8 cellular contexts compared by ENCODE assay signal in the genomic region with DNA sequence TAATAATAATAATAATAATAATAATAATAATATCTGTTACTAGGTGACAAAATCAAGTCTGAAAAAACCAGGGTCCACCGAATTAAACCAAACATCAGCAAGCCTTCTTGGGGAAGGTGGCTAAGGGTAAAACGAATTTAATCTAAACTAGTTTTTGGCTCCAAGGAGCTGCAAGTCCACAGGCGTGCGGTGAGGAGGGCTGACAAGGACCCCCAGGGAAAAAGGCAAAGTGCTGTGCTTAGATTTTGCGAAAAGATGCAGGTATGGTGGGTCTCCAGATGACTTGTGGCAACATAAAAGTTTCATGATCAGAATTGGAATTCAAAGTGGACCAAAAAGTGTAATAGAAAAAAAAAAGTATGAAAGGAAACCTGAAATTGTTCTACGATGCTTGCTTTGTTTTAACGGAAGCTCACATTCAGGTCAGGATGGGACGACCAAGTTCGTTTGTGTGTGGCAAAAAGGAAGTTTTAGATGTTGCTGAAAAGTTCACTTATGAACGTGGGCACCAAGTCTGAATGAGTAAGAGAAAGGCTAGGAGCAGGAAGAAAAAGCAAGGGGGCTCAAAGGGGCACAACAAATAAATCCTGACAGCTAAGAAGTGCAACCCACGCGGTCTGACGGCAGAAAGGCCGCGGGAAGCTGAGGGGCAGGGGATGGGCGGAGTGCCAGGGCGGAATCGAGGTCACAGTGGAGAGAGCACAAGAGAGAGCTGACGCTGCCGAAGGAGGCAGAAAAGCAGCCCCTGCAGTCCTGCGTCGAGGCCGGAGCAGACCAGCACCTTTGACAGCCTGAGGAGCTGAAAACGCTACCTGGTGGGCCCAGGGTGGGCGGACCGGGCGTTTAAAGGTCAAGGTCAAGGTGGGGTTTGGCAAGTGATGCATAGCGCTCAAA. TPM values are rescaled to one million over a fixed set of nuclear protein-coding genes. Genes with fewer than 3 reads are reported as not detected.
DNase-seq lines count a peak whose midpoint lies in the region; ATAC-seq and TF ChIP-seq lines count a peak whose summit lies in the region.

No MANE protein-coding gene starts in this region.

- DNase-seq in ELF-1 (ENCODE audit: low read depth, low spot score) (peak; percentile 68), HK-2 (ENCODE audit: unreplicated experiment) (peak; percentile 69), Right ventricle myocardium inferior (ENCODE audit: missing footprints) (peak; percentile 91), trophoblast cell (peak in 1 of 2 donors; percentile 47), transverse colon (peak; percentile 84), NCI-H1436 (lab: John Stamatoyannopoulos, UW) (no peak)

- H3K14ac ChIP-seq in trophoblast cell (ENCODE audit: low read length) = peak overlapping the region; percentile 78

- H4K12ac ChIP-seq in trophoblast cell (ENCODE audit: low read depth, low read length) = peak overlapping the region; percentile 39

- H3K4me3 ChIP-seq in trophoblast cell (ENCODE audit: low read depth, low read length) = peak overlapping the region; percentile 88
- peak overlapping the region; percentile 77 to 97 (median 84) for H3K4me3 ChIP-seq in transverse colon

- H3K27ac Mint-ChIP-seq in activated naive CD4-positive, alpha-beta T cell treated with anti-CD3 and anti-CD28 coated beads, Interleukin-2, amount 50 U/mL, for 24 hours = peak overlapping the region; percentile 99

- H2AK5ac ChIP-seq in trophoblast cell (ENCODE audit: low read length) = peak overlapping the region; percentile 88

- H4K91ac ChIP-seq in trophoblast cell (ENCODE audit: low read depth, low read length) = peak overlapping the region; percentile 33

- no CpG with 5 or more reads among the region's 28 CpGs for WGBS in trophoblast cell (ENCODE audit: extremely low coverage, insufficient coverage, insufficient read length)
- WGBS in transverse colon (ENCODE audit: low coverage in 1 of 2), 2 donors = 0 to 2% methylated on average over 15 to 28 of the region's 28 CpGs

- peak overlapping the region; percentile 43 for H4K8ac ChIP-seq in trophoblast cell (ENCODE audit: low read depth, low read length)

- H3K79me1 ChIP-seq in trophoblast cell (ENCODE audit: low read length) = peaks cover 18% of the 10 kb centered on the region

- H3K4ac ChIP-seq in trophoblast cell (ENCODE audit: low read depth, low read length) = peak overlapping the region; percentile 71

- peaks cover 66% of the 10 kb centered on the region for H3K4me1 Mint-ChIP-seq in activated naive CD4-positive, alpha-beta T cell treated with anti-CD3 and anti-CD28 coated beads, Interleukin-2, amount 50 U/mL, for 24 hours

- no peak for TF ChIP-seq CTCF in transverse colon (IDR thresholded peaks at IDR 0.05)

- H3K23ac ChIP-seq in trophoblast cell (ENCODE audit: low read length) = no peak overlapping the region

- no peaks in the 10 kb centered on the region for H3K9me3 ChIP-seq in trophoblast cell (ENCODE audit: insufficient read depth, low read depth, low read length)
- H3K9me3 ChIP-seq in transverse colon = no peaks in the 10 kb centered on the region

- H3K27ac ChIP-seq in trophoblast cell (ENCODE audit: low read depth, low read length) (no peak overlapping the region), transverse colon (peak overlapping the region; percentile 97 to 99 (median 98))

- no peak for TF ChIP-seq EP300 in transverse colon (IDR thresholded peaks at IDR 0.05; ENCODE audit: low read depth)

- peaks cover 24% of the 10 kb centered on the region for H3K36me3 Mint-ChIP-seq in activated naive CD4-positive, alpha-beta T cell treated with anti-CD3 and anti-CD28 coated beads, Interleukin-2, amount 50 U/mL, for 24 hours

- peak overlapping the region; percentile 94 for H3K4me2 ChIP-seq in trophoblast cell (ENCODE audit: low read length)

- H3K79me2 ChIP-seq in trophoblast cell (ENCODE audit: control insufficient read depth, insufficient read depth, low read length, poor library complexity) = peaks cover 31% of the 10 kb centered on the region

- H3K36me3 ChIP-seq in trophoblast cell (ENCODE audit: control insufficient read depth in 1 of 2, insufficient read depth in 2 of 2, low read length in 2 of 2) = peaks cover 3 to 4% of the 10 kb centered on the region in 2 experiments
- H3K36me3 ChIP-seq in transverse colon = no peaks in the 10 kb centered on the region

- H2BK5ac ChIP-seq in trophoblast cell (ENCODE audit: low read depth, low read length, poor library complexity) = peak overlapping the region; percentile 36

- peak; percentile 76 for TF ChIP-seq POLR2A in transverse colon (IDR thresholded peaks at IDR 0.05)

- peaks cover 16% of the 10 kb centered on the region in 2 experiments for H3K4me1 ChIP-seq in trophoblast cell (ENCODE audit: control insufficient read depth in 1 of 2, insufficient read depth in 2 of 2, low read length in 2 of 2)
- peaks cover 24 to 82% (median 40%) of the 10 kb centered on the region in 4 donors for H3K4me1 ChIP-seq in transverse colon

- H3K27me3 Mint-ChIP-seq in activated naive CD4-positive, alpha-beta T cell treated with anti-CD3 and anti-CD28 coated beads, Interleukin-2, amount 50 U/mL, for 24 hours = no peaks in the 10 kb centered on the region

- H3K9ac ChIP-seq in trophoblast cell (ENCODE audit: low read length) = peak overlapping the region; percentile 68

- peak overlapping the region; percentile 99 for H3K4me3 Mint-ChIP-seq in activated naive CD4-positive, alpha-beta T cell treated with anti-CD3 and anti-CD28 coated beads, Interleukin-2, amount 50 U/mL, for 24 hours

- intact Hi-C loops in Right ventricle myocardium inferior (cut with DNase I) = no loop called here
- intact Hi-C loops in transverse colon (cut with DNase I; ENCODE audit: low total_unique reads) = no loop called here

- H3K9me3 Mint-ChIP-seq in activated naive CD4-positive, alpha-beta T cell treated with anti-CD3 and anti-CD28 coated beads, Interleukin-2, amount 50 U/mL, for 24 hours = no peaks in the 10 kb centered on the region

- no peak overlapping the region for H2AFZ ChIP-seq in trophoblast cell (ENCODE audit: insufficient read depth, low read length, poor library complexity)

- no peaks in the 10 kb centered on the region for H3K27me3 ChIP-seq in trophoblast cell (ENCODE audit: insufficient read depth, low read length)
- no peaks in the 10 kb centered on the region for H3K27me3 ChIP-seq in transverse colon

- H2BK120ac ChIP-seq in trophoblast cell (ENCODE audit: insufficient read depth, low read length, poor library complexity) = no peak overlapping the region

- ATAC-seq in SK-N-SH treated with all-trans-retinoic acid at 6 μM for 48 hours = peak; percentile 42
- ATAC-seq in Right ventricle myocardium inferior = peak; percentile 15

- in situ Hi-C loops in transverse colon (cut with MboI; ENCODE audit: low pct_ligation_motif_present in 1 of 4, low pct_unique_long_range_greater_than_20kb in 1 of 4, low sequenced_read_pairs in 3 of 4) = no loop called here

- H2BK12ac ChIP-seq in trophoblast cell (ENCODE audit: low read length) = no peak overlapping the region

- peak overlapping the region; percentile 49 for H3K18ac ChIP-seq in trophoblast cell (ENCODE audit: low read length)

TF ChIP-seq in SK-N-SH treated with all-trans-retinoic acid at 6 μM for 48 hours, 23 proteins besides CTCF, POLR2A, EP300 and RAD21 (continues in another document):
- TF ChIP-seq GLIS3 (CRISPR knock-in tag; IDR thresholded peaks at IDR 0.05) (0 out of 2 replicates have a peak, but pooled peaks have one; percentile 19), ARNTL (CRISPR knock-in tag; IDR thresholded peaks at IDR 0.05; ENCODE audit: borderline replicate concordance, low read depth) (no peak), ZNF8 (CRISPR knock-in tag; IDR thresholded peaks at IDR 0.05) (no peak), ZNF565 (CRISPR knock-in tag; conservative IDR thresholded peaks at IDR 0.05; ENCODE audit: low read depth) (no peak), ISL1 (CRISPR knock-in tag; IDR thresholded peaks at IDR 0.05) (no peak)
- TF ChIP-seq, protein P1, sequence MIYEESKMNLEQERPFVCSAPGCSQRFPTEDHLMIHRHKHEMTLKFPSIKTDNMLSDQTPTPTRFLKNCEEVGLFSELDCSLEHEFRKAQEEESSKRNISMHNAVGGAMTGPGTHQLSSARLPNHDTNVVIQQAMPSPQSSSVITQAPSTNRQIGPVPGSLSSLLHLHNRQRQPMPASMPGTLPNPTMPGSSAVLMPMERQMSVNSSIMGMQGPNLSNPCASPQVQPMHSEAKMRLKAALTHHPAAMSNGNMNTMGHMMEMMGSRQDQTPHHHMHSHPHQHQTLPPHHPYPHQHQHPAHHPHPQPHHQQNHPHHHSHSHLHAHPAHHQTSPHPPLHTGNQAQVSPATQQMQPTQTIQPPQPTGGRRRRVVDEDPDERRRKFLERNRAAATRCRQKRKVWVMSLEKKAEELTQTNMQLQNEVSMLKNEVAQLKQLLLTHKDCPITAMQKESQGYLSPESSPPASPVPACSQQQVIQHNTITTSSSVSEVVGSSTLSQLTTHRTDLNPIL (CRISPR knock-in tag; IDR thresholded peaks at IDR 0.05; ENCODE audit: low read depth) = no peak
- TF ChIP-seq, protein P2, sequence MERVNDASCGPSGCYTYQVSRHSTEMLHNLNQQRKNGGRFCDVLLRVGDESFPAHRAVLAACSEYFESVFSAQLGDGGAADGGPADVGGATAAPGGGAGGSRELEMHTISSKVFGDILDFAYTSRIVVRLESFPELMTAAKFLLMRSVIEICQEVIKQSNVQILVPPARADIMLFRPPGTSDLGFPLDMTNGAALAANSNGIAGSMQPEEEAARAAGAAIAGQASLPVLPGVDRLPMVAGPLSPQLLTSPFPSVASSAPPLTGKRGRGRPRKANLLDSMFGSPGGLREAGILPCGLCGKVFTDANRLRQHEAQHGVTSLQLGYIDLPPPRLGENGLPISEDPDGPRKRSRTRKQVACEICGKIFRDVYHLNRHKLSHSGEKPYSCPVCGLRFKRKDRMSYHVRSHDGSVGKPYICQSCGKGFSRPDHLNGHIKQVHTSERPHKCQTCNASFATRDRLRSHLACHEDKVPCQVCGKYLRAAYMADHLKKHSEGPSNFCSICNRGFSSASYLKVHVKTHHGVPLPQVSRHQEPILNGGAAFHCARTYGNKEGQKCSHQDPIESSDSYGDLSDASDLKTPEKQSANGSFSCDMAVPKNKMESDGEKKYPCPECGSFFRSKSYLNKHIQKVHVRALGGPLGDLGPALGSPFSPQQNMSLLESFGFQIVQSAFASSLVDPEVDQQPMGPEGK (CRISPR knock-in tag; IDR thresholded peaks at IDR 0.05; ENCODE audit: borderline replicate concordance) = no peak

RNA-seq across cellular contexts. Expression of a gene that starts 1.1 kb away (rescaled TPM):
- total RNA-seq in Right ventricle myocardium inferior (62.3 TPM), transverse colon (10 to 100 TPM; 14.6 to 44.9 (median 40.8) TPM)
- 30.8 and 31.8 TPM in 2 replicates for polyA plus RNA-seq in trophoblast cell (2013)

RNA-seq across cellular contexts. Expression of a gene that starts 10.3 kb away (rescaled TPM):
- total RNA-seq in Right ventricle myocardium inferior = 5.2 TPM
- 1.4 and 1.7 TPM in 2 replicates for polyA plus RNA-seq in trophoblast cell (2013)
- total RNA-seq in transverse colon = 100 to 1,000 TPM in 1 of 4 donors, 10 to 100 TPM in 3; 43.7 to 118 (median 73.7) TPM

RNA-seq across cellular contexts. Expression of a gene that starts 31.8 kb away (rescaled TPM):
- 8.7 TPM for total RNA-seq in Right ventricle myocardium inferior
- polyA plus RNA-seq in trophoblast cell (2013) = 3.0 and 3.5 TPM in 2 replicates
- 1 to 10 TPM; 2.0 to 8.4 (median 6.2) TPM for total RNA-seq in transverse colon

RNA-seq across cellular contexts. Expression of a gene that starts 38.4 kb away (rescaled TPM):
- total RNA-seq in Right ventricle myocardium inferior = 120 TPM
- 39.5 and 39.9 TPM in 2 replicates for polyA plus RNA-seq in trophoblast cell (2013)
- total RNA-seq in transverse colon = 10 to 100 TPM; 29.9 to 82.7 (median 61.0) TPM

RNA-seq across cellular contexts. Expression of a gene that starts 38.8 kb away (rescaled TPM):
- total RNA-seq in Right ventricle myocardium inferior = 2.2 TPM
- polyA plus RNA-seq in trophoblast cell (2013) = 1.1 and 1.2 TPM in 2 replicates
- 100 to 1,000 TPM in 1 of 4 donors, 10 to 100 TPM in 3; 17.6 to 102 (median 26.3) TPM for total RNA-seq in transverse colon
